29 cellular contexts compared by ENCODE assay signal in the genomic region with DNA sequence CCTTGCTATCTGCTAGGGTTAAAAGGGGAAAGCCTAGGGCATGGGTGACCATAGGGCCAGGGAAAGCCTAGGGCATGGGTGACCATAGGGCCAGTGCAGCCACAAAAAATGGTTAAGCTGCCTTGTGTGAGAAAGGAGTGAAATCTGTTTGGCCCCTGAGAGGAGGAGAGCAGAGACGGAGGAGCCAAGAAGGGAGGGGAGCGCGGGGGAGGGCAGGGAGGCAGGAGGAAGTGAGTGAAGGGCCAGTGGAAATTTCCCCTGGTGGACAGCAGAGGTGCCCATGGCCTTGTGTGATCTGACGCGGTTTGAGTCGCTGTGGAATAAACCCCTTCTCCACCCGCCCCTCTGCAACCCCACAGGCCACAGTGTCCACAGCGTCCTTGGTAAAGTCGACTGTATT. TPM values are rescaled to one million over a fixed set of nuclear protein-coding genes. Genes with fewer than 3 reads are reported as not detected.
"Had no signal": no experiment of that assay in that cellular context is flagged by ENCODE, and none has a peak within 500 bp of the region (broad histone marks: within the 10 kb centered on the region; RNA-seq: fewer than 3 reads in every experiment).

No MANE protein-coding gene starts in this region.

- H3K27me3 ChIP-seq: dorsolateral prefrontal cortex had no signal

- H3K27ac ChIP-seq: coronary artery, heart left ventricle, parathyroid adenoma, psoas muscle, skin epidermis had no signal

- H3K4me3 ChIP-seq: coronary artery, dorsolateral prefrontal cortex, heart left ventricle, lung, psoas muscle, skin epidermis, stomach had no signal

- DNase-seq: effector CD8-positive, alpha-beta T cell; heart left ventricle; hippocampal formation; left colon; left ventricle myocardium superior; mesenchymal stem cell; midbrain; psoas muscle; retina; stimulated activated CD4-positive, alpha-beta T cell treated with anti-CD3 and anti-CD28 coated beads, Interleukin-2, amount 100 ng/mL, for 24 hours; stimulated activated CD4-positive, alpha-beta T cell treated with anti-CD3 and anti-CD28 coated beads, Interleukin-4, amount 100 ng/mL, for 4 hours; stimulated activated naive CD4-positive, alpha-beta T cell; stomach; trophoblast cell had no signal

- ATAC-seq: esophagus mucosa; heart left ventricle; left colon; left ventricle myocardium superior; natural killer cell treated with Interleukin-12 subunit alpha and Interleukin-12 subunit beta and Interleukin-15 and Interleukin-18, amount 100 ng/mL, for 72 hours; psoas muscle; sciatic nerve had no signal

- H3K36me3 ChIP-seq: heart left ventricle, stomach had no signal

- H3K9ac ChIP-seq: parathyroid adenoma had no signal

- H3K27ac Mint-ChIP-seq: natural killer cell treated with Interleukin-12 subunit alpha and Interleukin-12 subunit beta and Interleukin-15 and Interleukin-18, amount 100 ng/mL, for 72 hours had no signal

- H3K79me2 ChIP-seq: parathyroid adenoma had no signal

- H3K9me3 ChIP-seq: heart left ventricle, psoas muscle, stomach had no signal

- H3K36me3 Mint-ChIP-seq: natural killer cell treated with Interleukin-12 subunit alpha and Interleukin-12 subunit beta and Interleukin-15 and Interleukin-18, amount 100 ng/mL, for 72 hours had no signal

- H3K4me3 Mint-ChIP-seq: natural killer cell treated with Interleukin-12 subunit alpha and Interleukin-12 subunit beta and Interleukin-15 and Interleukin-18, amount 100 ng/mL, for 72 hours had no signal

- FAIRE-seq: endometrium, frontal cortex, urothelium cell line had no signal

- H3K9me3 Mint-ChIP-seq: natural killer cell treated with Interleukin-12 subunit alpha and Interleukin-12 subunit beta and Interleukin-15 and Interleukin-18, amount 100 ng/mL, for 72 hours had no signal

- H2AFZ ChIP-seq: parathyroid adenoma had no signal

RNA-seq across cellular contexts. Expression of a gene that starts 0.6 kb away (rescaled TPM):
- total RNA-seq: esophagus mucosa; frontal cortex; glomerular endothelial cell; heart left ventricle; kidney epithelial cell; left colon; left ventricle myocardium superior; natural killer cell treated with Interleukin-12 subunit alpha and Interleukin-12 subunit beta and Interleukin-15 and Interleukin-18, amount 100 ng/mL, for 72 hours; psoas muscle had no signal
- polyA plus RNA-seq: fibroblast of lung had no signal

RNA-seq across cellular contexts. Expression of a gene that starts 10.4 kb away (rescaled TPM):
- total RNA-seq: fibroblast of lung; glomerular endothelial cell; kidney epithelial cell; left colon; natural killer cell treated with Interleukin-12 subunit alpha and Interleukin-12 subunit beta and Interleukin-15 and Interleukin-18, amount 100 ng/mL, for 72 hours; omental fat pad; psoas muscle had no signal
- polyA plus RNA-seq: fibroblast of lung had no signal

RNA-seq across cellular contexts. Expression of a gene that starts 21.6 kb away (rescaled TPM):
- total RNA-seq: dorsolateral prefrontal cortex; esophagus mucosa; fibroblast of lung; frontal cortex; glomerular endothelial cell; heart left ventricle; kidney epithelial cell; left colon; left ventricle myocardium superior; lung; natural killer cell treated with Interleukin-12 subunit alpha and Interleukin-12 subunit beta and Interleukin-15 and Interleukin-18, amount 100 ng/mL, for 72 hours; omental fat pad; psoas muscle; sciatic nerve had no signal
- polyA plus RNA-seq: fibroblast of lung, heart left ventricle, lung, psoas muscle, stomach had no signal
